In genomic region chr13:97702614-97703013, GRCh38 we compare ENCODE assay signal across 38 cellular contexts.
"Had no signal": no experiment of that assay in that cellular context is flagged by ENCODE, and none has a peak within 500 bp of the region (broad histone marks: within the 10 kb centered on the region; RNA-seq: fewer than 3 reads in every experiment).

No MANE protein-coding gene starts in this region.

- H3K9me3 ChIP-seq: adrenal gland, ascending aorta, body of pancreas, breast epithelium had no signal

- H3K27me3 ChIP-seq: adrenal gland, ascending aorta, body of pancreas, brain microvascular endothelial cell, breast epithelium, cardiac muscle cell had no signal

- H3K27ac ChIP-seq: adrenal gland, ascending aorta, body of pancreas, brain microvascular endothelial cell, breast epithelium, cardiac muscle cell had no signal

- DNase-seq: activated effector memory CD4-positive, alpha-beta T cell treated with anti-CD3 and anti-CD28 coated beads, Interleukin-2, amount 50 U/mL, for 16 hours; activated effector memory CD4-positive, alpha-beta T cell treated with Interleukin-2 at 50 U/mL for 16 hours; activated gamma-delta T cell; activated gamma-delta T cell treated with Interleukin-2 at 50 U/mL for 16 hours; activated naive CD4-positive, alpha-beta T cell; activated naive CD4-positive, alpha-beta T cell treated with anti-CD3 and anti-CD28 coated beads for 36 hours; activated naive CD4-positive, alpha-beta T cell treated with anti-CD3 and anti-CD28 coated beads, Interleukin-2, amount 10 ng/mL, durations not matched to agents 7 days and 5 days; activated naive CD4-positive, alpha-beta T cell treated with anti-CD3 and anti-CD28 coated beads, Interleukin-2, amount 50 U/mL, for 16 hours; activated naive CD4-positive, alpha-beta T cell treated with Interleukin-2 at 50 U/mL for 16 hours; activated naive CD8-positive, alpha-beta T cell treated with anti-CD3 and anti-CD28 coated beads for 36 hours; activated naive CD8-positive, alpha-beta T cell treated with anti-CD3 and anti-CD28 coated beads, Interleukin-2, amount 10 ng/mL, durations not matched to agents 7 days and 5 days; activated naive CD8-positive, alpha-beta T cell treated with anti-CD3 and anti-CD28 coated beads, Interleukin-2, amount 50 U/mL, for 24 hours; activated T-cell treated with anti-CD3 and anti-CD28 coated beads, Interleukin-2, amount 50 U/mL, for 24 hours; activated T-cell treated with anti-CD3 and anti-CD28 coated beads, Interleukin-2, amount 50 U/mL, for 4 hours; activated T-cell treated with anti-CD3 and anti-CD28 coated beads, Interleukin-2, amount 50 U/mL, for 48 hours; activated T-cell treated with anti-CD3 and anti-CD28 coated beads, Interleukin-2, amount 50 U/mL, for 72 hours; adrenal gland; amniotic stem cell; amygdala; anterior cingulate cortex; aorta; body of pancreas; brain microvascular endothelial cell; caudate nucleus; central memory CD4-positive, alpha-beta T cell; cerebellar nuclear complex had no signal

- FAIRE-seq: astrocyte had no signal

- H3K27ac Mint-ChIP-seq: activated naive CD4-positive, alpha-beta T cell treated with anti-CD3 and anti-CD28 coated beads for 36 hours; activated naive CD4-positive, alpha-beta T cell treated with anti-CD3 and anti-CD28 coated beads, Interleukin-2, amount 10 ng/mL, durations not matched to agents 7 days and 5 days; activated naive CD4-positive, alpha-beta T cell treated with anti-CD3 and anti-CD28 coated beads, Interleukin-2, amount 50 U/mL, for 24 hours; activated naive CD4-positive, alpha-beta T cell treated with anti-CD3 and anti-CD28 coated beads, Interleukin-2, amount 50 U/mL, for 72 hours; activated naive CD8-positive, alpha-beta T cell; activated naive CD8-positive, alpha-beta T cell treated with anti-CD3 and anti-CD28 coated beads for 36 hours; activated naive CD8-positive, alpha-beta T cell treated with anti-CD3 and anti-CD28 coated beads, Interleukin-2, amount 10 ng/mL, durations not matched to agents 7 days and 5 days; activated naive CD8-positive, alpha-beta T cell treated with anti-CD3 and anti-CD28 coated beads, Interleukin-2, amount 50 U/mL, for 24 hours; activated T-cell treated with anti-CD3 and anti-CD28 coated beads, Interleukin-2, amount 50 U/mL, for 24 hours; activated T-cell treated with anti-CD3 and anti-CD28 coated beads, Interleukin-2, amount 50 U/mL, for 72 hours; activated T-helper 1 cell treated with anti-CD3 and anti-CD28 coated beads, Interleukin-12 subunit alpha, Interleukin-12 subunit beta, Interleukin-2, Interleukin-4 antibody, amounts not matched to agents 30 ng/mL and 10 ng/mL and 1 ng/mL, durations not matched to agents 14 hours and 24 hours and 36 hours; activated T-helper 17 cell treated with anti-CD3 and anti-CD28 coated beads, Interleukin-2, amount 50 U/mL, for 72 hours; activated T-helper 2 cell treated with anti-CD3 and anti-CD28 coated beads, Interferon-gamma antibody, Interleukin-2, Interleukin-4, amounts not matched to agents 10 μg/mL and 5 μg/mL and 100 μg/mL, durations not matched to agents 14 hours and 24 hours and 36 hours; brain had no signal

- H3K4me3 ChIP-seq: adrenal gland, ascending aorta, body of pancreas, breast epithelium, cardiac muscle cell had no signal

- H3K36me3 ChIP-seq: adrenal gland, ascending aorta, brain microvascular endothelial cell, breast epithelium, cardiac muscle cell had no signal

- ATAC-seq: activated naive CD4-positive, alpha-beta T cell treated with anti-CD3 and anti-CD28 coated beads, Interleukin-2, amount 50 U/mL, for 72 hours; activated naive CD8-positive, alpha-beta T cell treated with anti-CD3 and anti-CD28 coated beads, Interleukin-2, amount 50 U/mL, for 24 hours; activated T-cell treated with anti-CD3 and anti-CD28 coated beads, Interleukin-2, amount 50 U/mL, for 4 hours; activated T-cell treated with anti-CD3 and anti-CD28 coated beads, Interleukin-2, amount 50 U/mL, for 72 hours; activated T-helper 17 cell treated with anti-CD3 and anti-CD28 coated beads, Interleukin-2, amount 50 U/mL, for 72 hours; body of pancreas had no signal

- H3K36me3 Mint-ChIP-seq: activated naive CD4-positive, alpha-beta T cell treated with anti-CD3 and anti-CD28 coated beads, Interleukin-2, amount 10 ng/mL, durations not matched to agents 7 days and 5 days; activated naive CD4-positive, alpha-beta T cell treated with anti-CD3 and anti-CD28 coated beads, Interleukin-2, amount 50 U/mL, for 24 hours; activated naive CD8-positive, alpha-beta T cell; activated naive CD8-positive, alpha-beta T cell treated with anti-CD3 and anti-CD28 coated beads for 36 hours; activated naive CD8-positive, alpha-beta T cell treated with anti-CD3 and anti-CD28 coated beads, Interleukin-2, amount 10 ng/mL, durations not matched to agents 7 days and 5 days; brain had no signal

- H3K27me3 Mint-ChIP-seq: activated naive CD4-positive, alpha-beta T cell treated with anti-CD3 and anti-CD28 coated beads, Interleukin-2, amount 10 ng/mL, durations not matched to agents 7 days and 5 days; brain had no signal

- H3K4me1 Mint-ChIP-seq: activated naive CD4-positive, alpha-beta T cell treated with anti-CD3 and anti-CD28 coated beads, Interleukin-2, amount 10 ng/mL, durations not matched to agents 7 days and 5 days; activated naive CD4-positive, alpha-beta T cell treated with anti-CD3 and anti-CD28 coated beads, Interleukin-2, amount 50 U/mL, for 24 hours; activated naive CD8-positive, alpha-beta T cell treated with anti-CD3 and anti-CD28 coated beads for 36 hours; activated naive CD8-positive, alpha-beta T cell treated with anti-CD3 and anti-CD28 coated beads, Interleukin-2, amount 10 ng/mL, durations not matched to agents 7 days and 5 days; activated naive CD8-positive, alpha-beta T cell treated with anti-CD3 and anti-CD28 coated beads, Interleukin-2, amount 50 U/mL, for 24 hours; activated T-helper 17 cell treated with anti-CD3 and anti-CD28 coated beads, Interleukin-2, amount 50 U/mL, for 72 hours; brain; central memory CD8-positive, alpha-beta T cell had no signal

- H3K9me3 Mint-ChIP-seq: activated naive CD4-positive, alpha-beta T cell treated with anti-CD3 and anti-CD28 coated beads for 36 hours; activated naive CD4-positive, alpha-beta T cell treated with anti-CD3 and anti-CD28 coated beads, Interleukin-2, amount 10 ng/mL, durations not matched to agents 7 days and 5 days; activated naive CD4-positive, alpha-beta T cell treated with anti-CD3 and anti-CD28 coated beads, Interleukin-2, amount 50 U/mL, for 24 hours; activated naive CD8-positive, alpha-beta T cell treated with anti-CD3 and anti-CD28 coated beads for 36 hours; activated naive CD8-positive, alpha-beta T cell treated with anti-CD3 and anti-CD28 coated beads, Interleukin-2, amount 10 ng/mL, durations not matched to agents 7 days and 5 days; activated naive CD8-positive, alpha-beta T cell treated with anti-CD3 and anti-CD28 coated beads, Interleukin-2, amount 50 U/mL, for 24 hours; activated T-cell treated with anti-CD3 and anti-CD28 coated beads, Interleukin-2, amount 50 U/mL, for 24 hours; activated T-cell treated with anti-CD3 and anti-CD28 coated beads, Interleukin-2, amount 50 U/mL, for 72 hours; activated T-helper 1 cell treated with anti-CD3 and anti-CD28 coated beads, Interleukin-12 subunit alpha, Interleukin-12 subunit beta, Interleukin-2, Interleukin-4 antibody, amounts not matched to agents 30 ng/mL and 10 ng/mL and 1 ng/mL, durations not matched to agents 14 hours and 24 hours and 36 hours; activated T-helper 17 cell treated with anti-CD3 and anti-CD28 coated beads, Interleukin-2, amount 50 U/mL, for 72 hours; activated T-helper 2 cell treated with anti-CD3 and anti-CD28 coated beads, Interferon-gamma antibody, Interleukin-2, Interleukin-4, amounts not matched to agents 10 μg/mL and 5 μg/mL and 100 μg/mL, durations not matched to agents 14 hours and 24 hours and 36 hours; brain; central memory CD8-positive, alpha-beta T cell had no signal

- H3K4me3 Mint-ChIP-seq: activated naive CD4-positive, alpha-beta T cell treated with anti-CD3 and anti-CD28 coated beads for 36 hours; activated naive CD4-positive, alpha-beta T cell treated with anti-CD3 and anti-CD28 coated beads, Interleukin-2, amount 10 ng/mL, durations not matched to agents 7 days and 5 days; activated naive CD4-positive, alpha-beta T cell treated with anti-CD3 and anti-CD28 coated beads, Interleukin-2, amount 50 U/mL, for 24 hours; activated naive CD8-positive, alpha-beta T cell; activated naive CD8-positive, alpha-beta T cell treated with anti-CD3 and anti-CD28 coated beads for 36 hours; activated naive CD8-positive, alpha-beta T cell treated with anti-CD3 and anti-CD28 coated beads, Interleukin-2, amount 10 ng/mL, durations not matched to agents 7 days and 5 days; activated naive CD8-positive, alpha-beta T cell treated with anti-CD3 and anti-CD28 coated beads, Interleukin-2, amount 50 U/mL, for 24 hours; activated T-cell treated with anti-CD3 and anti-CD28 coated beads, Interleukin-2, amount 50 U/mL, for 24 hours; activated T-cell treated with anti-CD3 and anti-CD28 coated beads, Interleukin-2, amount 50 U/mL, for 4 hours; activated T-cell treated with anti-CD3 and anti-CD28 coated beads, Interleukin-2, amount 50 U/mL, for 72 hours; activated T-helper 1 cell treated with anti-CD3 and anti-CD28 coated beads, Interleukin-12 subunit alpha, Interleukin-12 subunit beta, Interleukin-2, Interleukin-4 antibody, amounts not matched to agents 30 ng/mL and 10 ng/mL and 1 ng/mL, durations not matched to agents 14 hours and 24 hours and 36 hours; activated T-helper 17 cell treated with anti-CD3 and anti-CD28 coated beads, Interleukin-2, amount 50 U/mL, for 72 hours; brain; central memory CD8-positive, alpha-beta T cell had no signal

- H3K4me1 ChIP-seq: adrenal gland, ascending aorta, body of pancreas, breast epithelium had no signal
